Comparison of ENCODE assay signal across 8 cellular contexts in genomic region chr20:17568972-17569471, GRCh38. TPM values are rescaled to one million over a fixed set of nuclear protein-coding genes. Genes with fewer than 3 reads are reported as not detected.
A peak's percentile ranks its signal among the peaks of the same experiment; 100 is the strongest.
DNase-seq lines count a peak whose midpoint lies in the region; ATAC-seq and TF ChIP-seq lines count a peak whose summit lies in the region.

No MANE protein-coding gene starts in this region.

- no peak for TF ChIP-seq RAD21 in neural cell (conservative IDR thresholded peaks at IDR 0.05)

- intact Hi-C loops in aorta (cut with DNase I): loop anchor here in 1 of 2 donors (10.0 kb wide), 1 partner anchor 276 kb away; no protein-coding TSS in a partner anchor

- H3K36me3 ChIP-seq in neural cell (ENCODE audit: insufficient read depth, low read length) (no peaks in the 10 kb centered on the region), aorta (ENCODE audit: control insufficient read depth in 1 of 2, insufficient read depth in 2 of 2, low read length in 1 of 2) (peaks cover 0 to 2% of the 10 kb centered on the region in 2 donors)

- no peak for ATAC-seq in activated naive CD8-positive, alpha-beta T cell treated with anti-CD3 and anti-CD28 coated beads, Interleukin-2, amount 10 ng/mL, durations not matched to agents 7 days and 5 days (ENCODE audit: low read depth)
- peak; percentile 90 for ATAC-seq in aorta (ENCODE audit: low FRiP score)

- WGBS in aorta, 2 donors: 1% methylated on average over 31 to 37 of the region's 37 CpGs

- peaks cover 7% of the 10 kb centered on the region for H3K36me3 Mint-ChIP-seq in activated naive CD8-positive, alpha-beta T cell treated with anti-CD3 and anti-CD28 coated beads, Interleukin-2, amount 10 ng/mL, durations not matched to agents 7 days and 5 days

- TF ChIP-seq CTCF in neural cell (IDR thresholded peaks at IDR 0.05; ENCODE audit: poor library complexity, severe bottlenecking): no peak

- H4K20me1 ChIP-seq in neural cell (ENCODE audit: insufficient read depth): peaks cover 15% of the 10 kb centered on the region

- H3K4me1 Mint-ChIP-seq in activated naive CD8-positive, alpha-beta T cell treated with anti-CD3 and anti-CD28 coated beads, Interleukin-2, amount 10 ng/mL, durations not matched to agents 7 days and 5 days: peaks cover 13% of the 10 kb centered on the region

- no peak for TF ChIP-seq EP300 in neural cell (conservative IDR thresholded peaks at IDR 0.05; ENCODE audit: poor library complexity, severe bottlenecking)

- H3F3A ChIP-seq in neural cell (ENCODE audit: insufficient read depth, low read length, poor library complexity, severe bottlenecking): peaks cover 4% of the 10 kb centered on the region

- H3K27ac Mint-ChIP-seq in activated naive CD8-positive, alpha-beta T cell treated with anti-CD3 and anti-CD28 coated beads, Interleukin-2, amount 10 ng/mL, durations not matched to agents 7 days and 5 days: no peak overlapping the region

- peak overlapping the region; percentile 99 for H3K9ac ChIP-seq in neural cell (ENCODE audit: low read length)

- H3K9me3 ChIP-seq in neural cell (ENCODE audit: low read length) (no peaks in the 10 kb centered on the region), aorta (ENCODE audit: control insufficient read depth, low read length) (no peaks in the 10 kb centered on the region)

- H3K27me3 ChIP-seq in neural cell (ENCODE audit: insufficient read depth, low read depth, low read length): peaks cover 3% of the 10 kb centered on the region
- no peaks in the 10 kb centered on the region for H3K27me3 ChIP-seq in aorta (ENCODE audit: control insufficient read depth in 1 of 2, insufficient read depth in 2 of 2, low read length in 1 of 2)

- peak; percentile 2 for DNase-seq in stimulated activated CD8-positive, alpha-beta memory T cell treated with anti-CD3 and anti-CD28 coated beads, Interleukin-12 subunit alpha, Interleukin-12 subunit beta, amount 100 ng/mL, for 4 hours (ENCODE audit: low read depth)
- DNase-seq in stimulated activated CD8-positive, alpha-beta memory T cell treated with anti-CD3 and anti-CD28 coated beads, Interleukin-4, amount 100 ng/mL, for 48 hours: no peak
- DNase-seq in NCI-H69 (lab: John Stamatoyannopoulos, UW): peak; percentile 90
- DNase-seq in activated naive CD8-positive, alpha-beta T cell treated with anti-CD3 and anti-CD28 coated beads, Interleukin-2, amount 10 ng/mL, durations not matched to agents 7 days and 5 days: peak; percentile 39
- peak; percentile 31 for DNase-seq in globus pallidus (ENCODE audit: low spot score)
- DNase-seq in aorta: peak; percentile 95 to 97
- no peak for DNase-seq in NCI-H446 treated with DMSO at 0.1 percent for 48 hours (lab: John Stamatoyannopoulos, UW)

- H3K4me3 ChIP-seq in neural cell (ENCODE audit: low read length): peak overlapping the region; percentile 100
- H3K4me3 ChIP-seq in aorta (ENCODE audit: low read length in 2 of 2): peak overlapping the region; percentile 45 to 98

- H3K79me2 ChIP-seq in neural cell (replicated peaks; ENCODE audit: insufficient read depth, low read length): peaks cover 34% of the 10 kb centered on the region

- peaks cover 0 to 3% of the 10 kb centered on the region in 2 donors for H3K4me1 ChIP-seq in aorta (ENCODE audit: control insufficient read depth in 1 of 2, insufficient read depth in 2 of 2, low read length in 2 of 2)

- POLR2A ChIA-PET in activated naive CD8-positive, alpha-beta T cell treated with anti-CD3 and anti-CD28 coated beads, Interleukin-2, amount 10 ng/mL, durations not matched to agents 7 days and 5 days (lab: Charles Lee): interaction anchor here (1.1 to 2.3 kb wide), 2 partner anchors 41 to 64 kb away, joined by 4 to 28 read pairs; no protein-coding TSS in a partner anchor

- H3K4me3 Mint-ChIP-seq in activated naive CD8-positive, alpha-beta T cell treated with anti-CD3 and anti-CD28 coated beads, Interleukin-2, amount 10 ng/mL, durations not matched to agents 7 days and 5 days: peak overlapping the region; percentile 43

- H3K9me2 ChIP-seq in neural cell (ENCODE audit: insufficient read depth, low read length): no peaks in the 10 kb centered on the region

- H3K27me3 Mint-ChIP-seq in activated naive CD8-positive, alpha-beta T cell treated with anti-CD3 and anti-CD28 coated beads, Interleukin-2, amount 10 ng/mL, durations not matched to agents 7 days and 5 days: peaks cover 22% of the 10 kb centered on the region

- H3K4me2 ChIP-seq in neural cell (ENCODE audit: low read length): peak overlapping the region; percentile 70

- H2AFZ ChIP-seq in neural cell (ENCODE audit: low read depth, low read length): no peak overlapping the region

- no peak overlapping the region for H3K27ac ChIP-seq in neural cell (ENCODE audit: low read length)
- H3K27ac ChIP-seq in aorta (ENCODE audit: low read depth in 1 of 2, low read length in 2 of 2): peak overlapping the region; percentile 65 to 98

- H3K9me3 Mint-ChIP-seq in activated naive CD8-positive, alpha-beta T cell treated with anti-CD3 and anti-CD28 coated beads, Interleukin-2, amount 10 ng/mL, durations not matched to agents 7 days and 5 days: peaks cover 3% of the 10 kb centered on the region

TF ChIP-seq in neural cell, 6 proteins besides CTCF, POLR2A, EP300 and RAD21:
- TF ChIP-seq TAF1 (IDR thresholded peaks at IDR 0.05; ENCODE audit: low read depth) (peak; percentile 19), REST (IDR thresholded peaks at IDR 0.05; ENCODE audit: borderline replicate concordance) (peak; percentile 54), POLR2AphosphoS5 (IDR thresholded peaks at IDR 0.05) (peak; percentile 51), SMC3 (conservative IDR thresholded peaks at IDR 0.05; ENCODE audit: poor library complexity) (no peak)

RNA-seq across cellular contexts. Expression of gene DSTN, which starts 0.9 kb away (rescaled TPM):
- total RNA-seq in activated naive CD8-positive, alpha-beta T cell treated with anti-CD3 and anti-CD28 coated beads, Interleukin-2, amount 10 ng/mL, durations not matched to agents 7 days and 5 days: 10 to 100 TPM; 41.7 to 47.5 TPM
- polyA plus RNA-seq in neural cell (238 and 276 TPM in 2 replicates), aorta (1,000 to 10,000 TPM; 2,289 to 5,298 TPM)
- 167 and 195 TPM in 2 replicates for polyA minus RNA-seq in neural cell
- 1,000 to 10,000 TPM; 1,041 to 1,932 TPM for total RNA-seq in aorta

RNA-seq across cellular contexts. Expression of gene BFSP1, which starts 37.8 kb away (rescaled TPM):
- under 1 TPM; 0.17 to 0.36 TPM for total RNA-seq in activated naive CD8-positive, alpha-beta T cell treated with anti-CD3 and anti-CD28 coated beads, Interleukin-2, amount 10 ng/mL, durations not matched to agents 7 days and 5 days
- polyA plus RNA-seq in neural cell (1.3 and 2.3 TPM in 2 replicates), aorta (1 to 10 TPM; 2.4 to 9.9 TPM)
- polyA minus RNA-seq in neural cell: 3.4 and 3.9 TPM in 2 replicates
- total RNA-seq in aorta: 1 to 10 TPM; 1.5 to 2.6 TPM

Comparison
In these comparisons a context has a peak if more than half of its experiments do, and no peak if none do; other contexts are left out.
1. DNase-seq: peak in stimulated activated CD8-positive, alpha-beta memory T cell treated with anti-CD3 and anti-CD28 coated beads, Interleukin-12 subunit alpha, Interleukin-12 subunit beta, amount 100 ng/mL, for 4 hours (single experiment), NCI-H69 (single experiment), activated naive CD8-positive, alpha-beta T cell treated with anti-CD3 and anti-CD28 coated beads, Interleukin-2, amount 10 ng/mL, durations not matched to agents 7 days and 5 days (single experiment), globus pallidus (single experiment) and aorta (2 of 2); none in stimulated activated CD8-positive, alpha-beta memory T cell treated with anti-CD3 and anti-CD28 coated beads, Interleukin-4, amount 100 ng/mL, for 48 hours (single experiment) and NCI-H446 treated with DMSO at 0.1 percent for 48 hours (single experiment).
2. RNA of gene DSTN, which starts 0.9 kb away (total RNA-seq): 1,041 to 1,932 TPM in aorta; 41.7 to 47.5 TPM in activated naive CD8-positive, alpha-beta T cell treated with anti-CD3 and anti-CD28 coated beads, Interleukin-2, amount 10 ng/mL, durations not matched to agents 7 days and 5 days; every median in the first group is over 10 times any median in the second.